2 cellular contexts compared by ENCODE assay signal in the genomic region with DNA sequence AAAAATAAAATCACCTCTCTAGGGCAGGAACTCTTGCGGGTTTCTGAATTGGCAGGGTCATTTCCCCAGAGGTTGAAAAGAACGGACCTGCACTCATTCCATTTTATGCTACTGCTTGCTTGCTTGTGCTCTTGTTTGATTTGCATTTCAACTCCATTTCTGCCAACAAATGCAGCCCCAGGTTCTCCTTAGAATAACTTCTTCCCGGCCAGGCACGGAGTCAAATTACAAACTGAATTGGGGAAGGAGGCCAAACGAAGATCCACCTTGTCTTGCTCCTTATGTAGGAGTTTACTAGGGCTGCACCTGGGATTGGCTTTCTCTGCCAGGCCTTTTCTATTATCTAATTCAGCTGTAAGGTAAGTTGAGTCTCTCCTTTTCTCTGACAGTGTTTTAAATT.
TF ChIP-seq lines count a peak whose summit lies in the region.

No MANE protein-coding gene starts in this region.

TF ChIP-seq in SK-N-SH, 30 proteins besides CTCF, POLR2A, EP300 and RAD21 (continued from another document):
- TF ChIP-seq, protein P1, sequence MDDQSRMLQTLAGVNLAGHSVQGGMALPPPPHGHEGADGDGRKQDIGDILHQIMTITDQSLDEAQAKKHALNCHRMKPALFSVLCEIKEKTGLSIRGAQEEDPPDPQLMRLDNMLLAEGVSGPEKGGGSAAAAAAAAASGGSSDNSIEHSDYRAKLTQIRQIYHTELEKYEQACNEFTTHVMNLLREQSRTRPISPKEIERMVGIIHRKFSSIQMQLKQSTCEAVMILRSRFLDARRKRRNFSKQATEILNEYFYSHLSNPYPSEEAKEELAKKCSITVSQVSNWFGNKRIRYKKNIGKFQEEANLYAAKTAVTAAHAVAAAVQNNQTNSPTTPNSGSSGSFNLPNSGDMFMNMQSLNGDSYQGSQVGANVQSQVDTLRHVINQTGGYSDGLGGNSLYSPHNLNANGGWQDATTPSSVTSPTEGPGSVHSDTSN (IDR thresholded peaks at IDR 0.05), result no peak
- no peak for TF ChIP-seq TCF12 (IDR thresholded peaks at IDR 0.05)
- no peak for TF ChIP-seq GATA2 (CRISPR knock-in tag; IDR thresholded peaks at IDR 0.05)
- TF ChIP-seq RFX5 (IDR thresholded peaks at IDR 0.05; ENCODE audit: low read length), result no peak
- no peak for TF ChIP-seq RXRA (IDR thresholded peaks at IDR 0.05; ENCODE audit: borderline replicate concordance, low read depth)
- TF ChIP-seq MXI1 (IDR thresholded peaks at IDR 0.05; ENCODE audit: low read depth, low read length), result no peak
- TF ChIP-seq, protein P2, sequence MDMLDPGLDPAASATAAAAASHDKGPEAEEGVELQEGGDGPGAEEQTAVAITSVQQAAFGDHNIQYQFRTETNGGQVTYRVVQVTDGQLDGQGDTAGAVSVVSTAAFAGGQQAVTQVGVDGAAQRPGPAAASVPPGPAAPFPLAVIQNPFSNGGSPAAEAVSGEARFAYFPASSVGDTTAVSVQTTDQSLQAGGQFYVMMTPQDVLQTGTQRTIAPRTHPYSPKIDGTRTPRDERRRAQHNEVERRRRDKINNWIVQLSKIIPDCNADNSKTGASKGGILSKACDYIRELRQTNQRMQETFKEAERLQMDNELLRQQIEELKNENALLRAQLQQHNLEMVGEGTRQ (IDR thresholded peaks at IDR 0.05; ENCODE audit: borderline replicate concordance, low read depth, low read length), result no peak
- TF ChIP-seq GABPA (IDR thresholded peaks at IDR 0.05; ENCODE audit: low read depth), result no peak

TF ChIP-seq in SK-N-SH treated with all-trans-retinoic acid at 6 μM for 48 hours, 23 proteins besides CTCF, POLR2A, EP300 and RAD21 (continued from another document):
- TF ChIP-seq, protein P3, sequence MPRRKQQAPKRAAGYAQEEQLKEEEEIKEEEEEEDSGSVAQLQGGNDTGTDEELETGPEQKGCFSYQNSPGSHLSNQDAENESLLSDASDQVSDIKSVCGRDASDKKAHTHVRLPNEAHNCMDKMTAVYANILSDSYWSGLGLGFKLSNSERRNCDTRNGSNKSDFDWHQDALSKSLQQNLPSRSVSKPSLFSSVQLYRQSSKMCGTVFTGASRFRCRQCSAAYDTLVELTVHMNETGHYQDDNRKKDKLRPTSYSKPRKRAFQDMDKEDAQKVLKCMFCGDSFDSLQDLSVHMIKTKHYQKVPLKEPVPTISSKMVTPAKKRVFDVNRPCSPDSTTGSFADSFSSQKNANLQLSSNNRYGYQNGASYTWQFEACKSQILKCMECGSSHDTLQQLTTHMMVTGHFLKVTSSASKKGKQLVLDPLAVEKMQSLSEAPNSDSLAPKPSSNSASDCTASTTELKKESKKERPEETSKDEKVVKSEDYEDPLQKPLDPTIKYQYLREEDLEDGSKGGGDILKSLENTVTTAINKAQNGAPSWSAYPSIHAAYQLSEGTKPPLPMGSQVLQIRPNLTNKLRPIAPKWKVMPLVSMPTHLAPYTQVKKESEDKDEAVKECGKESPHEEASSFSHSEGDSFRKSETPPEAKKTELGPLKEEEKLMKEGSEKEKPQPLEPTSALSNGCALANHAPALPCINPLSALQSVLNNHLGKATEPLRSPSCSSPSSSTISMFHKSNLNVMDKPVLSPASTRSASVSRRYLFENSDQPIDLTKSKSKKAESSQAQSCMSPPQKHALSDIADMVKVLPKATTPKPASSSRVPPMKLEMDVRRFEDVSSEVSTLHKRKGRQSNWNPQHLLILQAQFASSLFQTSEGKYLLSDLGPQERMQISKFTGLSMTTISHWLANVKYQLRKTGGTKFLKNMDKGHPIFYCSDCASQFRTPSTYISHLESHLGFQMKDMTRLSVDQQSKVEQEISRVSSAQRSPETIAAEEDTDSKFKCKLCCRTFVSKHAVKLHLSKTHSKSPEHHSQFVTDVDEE (CRISPR knock-in tag; IDR thresholded peaks at IDR 0.05), result no peak
- TF ChIP-seq PPARA (CRISPR knock-in tag; IDR thresholded peaks at IDR 0.05; ENCODE audit: borderline replicate concordance), result no peak
- TF ChIP-seq CSDC2 (CRISPR knock-in tag; IDR thresholded peaks at IDR 0.05), result no peak
- TF ChIP-seq, protein P4, sequence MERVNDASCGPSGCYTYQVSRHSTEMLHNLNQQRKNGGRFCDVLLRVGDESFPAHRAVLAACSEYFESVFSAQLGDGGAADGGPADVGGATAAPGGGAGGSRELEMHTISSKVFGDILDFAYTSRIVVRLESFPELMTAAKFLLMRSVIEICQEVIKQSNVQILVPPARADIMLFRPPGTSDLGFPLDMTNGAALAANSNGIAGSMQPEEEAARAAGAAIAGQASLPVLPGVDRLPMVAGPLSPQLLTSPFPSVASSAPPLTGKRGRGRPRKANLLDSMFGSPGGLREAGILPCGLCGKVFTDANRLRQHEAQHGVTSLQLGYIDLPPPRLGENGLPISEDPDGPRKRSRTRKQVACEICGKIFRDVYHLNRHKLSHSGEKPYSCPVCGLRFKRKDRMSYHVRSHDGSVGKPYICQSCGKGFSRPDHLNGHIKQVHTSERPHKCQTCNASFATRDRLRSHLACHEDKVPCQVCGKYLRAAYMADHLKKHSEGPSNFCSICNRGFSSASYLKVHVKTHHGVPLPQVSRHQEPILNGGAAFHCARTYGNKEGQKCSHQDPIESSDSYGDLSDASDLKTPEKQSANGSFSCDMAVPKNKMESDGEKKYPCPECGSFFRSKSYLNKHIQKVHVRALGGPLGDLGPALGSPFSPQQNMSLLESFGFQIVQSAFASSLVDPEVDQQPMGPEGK (CRISPR knock-in tag; IDR thresholded peaks at IDR 0.05; ENCODE audit: borderline replicate concordance), result no peak
TF ChIP-seq in SK-N-SH treated with all-trans-retinoic acid at 6 μM for 48 hours: peak in this region for 0.
